Comparison of ENCODE assay signal across 9 cellular contexts in genomic region chr3:124277516-124277890, GRCh38.
DNase-seq lines count a peak whose midpoint lies in the region; ATAC-seq and TF ChIP-seq lines count a peak whose summit lies in the region.
"Had no signal": no experiment of that assay in that cellular context is flagged by ENCODE, and none has a peak within 500 bp of the region (broad histone marks: within the 10 kb centered on the region; RNA-seq: fewer than 3 reads in every experiment).

No MANE protein-coding gene starts in this region.

- H3K4me1 ChIP-seq in breast epithelium: peaks cover 3 to 6% of the 10 kb centered on the region in 2 donors

- no peaks in the 10 kb centered on the region for H3K27me3 ChIP-seq in breast epithelium

- no peaks in the 10 kb centered on the region for H3K36me3 Mint-ChIP-seq in WTC11
- H3K36me3 Mint-ChIP-seq: natural killer cell treated with Interleukin-12 subunit alpha and Interleukin-12 subunit beta and Interleukin-15 and Interleukin-18, amount 100 ng/mL, for 72 hours had no signal

- no peaks in the 10 kb centered on the region for H3K9me3 ChIP-seq in breast epithelium

- H3K36me3 ChIP-seq in breast epithelium: no peaks in the 10 kb centered on the region

- TF ChIP-seq POLR2A in breast epithelium (IDR thresholded peaks at IDR 0.05): no peak

- H3K4me3 Mint-ChIP-seq in WTC11: no peak overlapping the region
- H3K4me3 Mint-ChIP-seq: natural killer cell treated with Interleukin-12 subunit alpha and Interleukin-12 subunit beta and Interleukin-15 and Interleukin-18, amount 100 ng/mL, for 72 hours had no signal

- ATAC-seq in WTC11: no peak
- no peak for ATAC-seq in GM18498 (IDR thresholded peaks at IDR 0.05; ENCODE audit: unreplicated experiment)

- intact Hi-C loops in breast epithelium (cut with DNase I; ENCODE audit: low total_unique reads): no loop called here

- no peak overlapping the region for H3K27ac Mint-ChIP-seq in WTC11
- H3K27ac Mint-ChIP-seq: natural killer cell treated with Interleukin-12 subunit alpha and Interleukin-12 subunit beta and Interleukin-15 and Interleukin-18, amount 100 ng/mL, for 72 hours had no signal

- DNase-seq in Daoy (ENCODE audit: low read depth): peak; percentile 41
- peak in 1 of 2 donors; percentile 38 for DNase-seq in breast epithelium (ENCODE audit: low spot score in 2 of 2)
- DNase-seq in islet precursor cell: peak; percentile 20
- peak; percentile 35 for DNase-seq in skeletal muscle cell (ENCODE audit: low read depth)
- DNase-seq in midbrain (lab: John Stamatoyannopoulos, UW): no peak
- DNase-seq in COLO829 (ENCODE audit: low spot score): no peak
- no peak for DNase-seq in WTC11 (ENCODE audit: low spot score)

- peaks cover 8% of the 10 kb centered on the region for H3K4me1 Mint-ChIP-seq in WTC11

- H3K9me3 Mint-ChIP-seq in WTC11: no peaks in the 10 kb centered on the region
- H3K9me3 Mint-ChIP-seq: natural killer cell treated with Interleukin-12 subunit alpha and Interleukin-12 subunit beta and Interleukin-15 and Interleukin-18, amount 100 ng/mL, for 72 hours had no signal

- H3K27me3 Mint-ChIP-seq in WTC11 (ENCODE audit: low read depth): no peaks in the 10 kb centered on the region

- CTCF ChIA-PET in WTC11 (lab: Charles Lee): interaction anchor here (1.0 kb wide), 1 partner anchor 554 kb away, joined by 3 read pairs; no protein-coding TSS in a partner anchor

- H3K4me3 ChIP-seq in breast epithelium: no peak overlapping the region
- H3K4me3 ChIP-seq in skeletal muscle cell (ENCODE audit: low read depth, low read length): no peak overlapping the region

- no peak for TF ChIP-seq CTCF in breast epithelium (IDR thresholded peaks at IDR 0.05)
- no peak for TF ChIP-seq CTCF in WTC11 (IDR thresholded peaks at IDR 0.05)

- POLR2A ChIA-PET in WTC11 (lab: Charles Lee): no interaction called here

- peak overlapping the region; percentile 59 to 85 for H3K27ac ChIP-seq in breast epithelium

TF ChIP-seq in WTC11, 78 proteins besides CTCF, POLR2A, EP300 and RAD21:
- TF ChIP-seq TP53 (CRISPR knock-in tag; IDR thresholded peaks at IDR 0.05): no peak
- no peak for TF ChIP-seq ARID4B (CRISPR knock-in tag; IDR thresholded peaks at IDR 0.05; ENCODE audit: borderline replicate concordance)
- TF ChIP-seq, protein P1, sequence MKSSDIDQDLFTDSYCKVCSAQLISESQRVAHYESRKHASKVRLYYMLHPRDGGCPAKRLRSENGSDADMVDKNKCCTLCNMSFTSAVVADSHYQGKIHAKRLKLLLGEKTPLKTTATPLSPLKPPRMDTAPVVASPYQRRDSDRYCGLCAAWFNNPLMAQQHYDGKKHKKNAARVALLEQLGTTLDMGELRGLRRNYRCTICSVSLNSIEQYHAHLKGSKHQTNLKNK (CRISPR knock-in tag; IDR thresholded peaks at IDR 0.05): no peak
- no peak for TF ChIP-seq TCF7 (CRISPR knock-in tag; IDR thresholded peaks at IDR 0.05; ENCODE audit: low read depth)
TF ChIP-seq in WTC11: peak in this region for 0.

Comparison
In these comparisons a context has a peak if more than half of its experiments do, and no peak if none do; other contexts are left out.
1. DNase-seq: peak in Daoy (single experiment), islet precursor cell (single experiment) and skeletal muscle cell (single experiment); none in midbrain (single experiment), COLO829 (single experiment) and WTC11 (single experiment).